Comparison of ENCODE assay signal across 12 cellular contexts in the genomic region with DNA sequence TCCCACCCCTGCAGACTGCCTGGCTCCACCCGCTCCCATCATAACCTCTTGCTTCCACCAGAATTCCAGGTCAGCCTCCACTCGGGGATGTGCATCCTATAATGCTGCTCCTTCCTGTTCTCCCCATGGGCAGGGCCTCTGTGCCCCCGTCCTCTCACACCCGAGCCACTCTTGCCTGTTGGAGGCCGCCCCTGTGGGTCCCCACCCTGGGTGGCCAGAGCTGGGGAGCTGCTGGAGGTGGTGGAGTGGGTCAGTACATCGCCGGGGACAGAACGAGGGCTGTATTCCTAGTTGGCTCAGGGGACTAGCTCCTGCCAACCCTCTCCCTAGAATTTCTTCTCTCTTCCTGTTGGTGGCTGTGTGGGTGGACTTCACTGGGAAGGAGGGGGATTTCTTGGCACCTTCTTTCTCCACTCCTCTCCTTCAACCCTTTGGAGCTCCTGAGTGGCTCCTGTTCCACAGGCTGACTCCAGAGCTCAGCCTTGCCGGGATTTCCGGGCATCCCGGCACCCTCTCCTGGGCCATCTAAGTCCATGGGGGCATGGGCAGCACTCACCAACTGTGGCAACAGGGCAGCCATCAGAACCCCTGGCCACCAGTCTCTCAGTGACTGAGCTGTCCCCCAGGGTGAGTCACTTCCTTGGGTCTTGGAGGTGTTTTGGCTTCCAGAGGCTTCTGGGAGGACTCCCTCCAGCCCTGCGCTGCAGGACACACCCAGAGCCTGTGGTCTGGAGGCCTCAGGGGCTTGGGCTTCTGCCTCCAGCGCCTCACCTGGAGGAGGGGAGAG.
DNase-seq lines count a peak whose midpoint lies in the region; ATAC-seq and TF ChIP-seq lines count a peak whose summit lies in the region.
"Had no signal": no experiment of that assay in that cellular context is flagged by ENCODE, and none has a peak within 500 bp of the region (broad histone marks: within the 10 kb centered on the region; RNA-seq: fewer than 3 reads in every experiment).

No MANE protein-coding gene starts in this region.

- no peaks in the 10 kb centered on the region for H3K9me3 ChIP-seq in SJSA1 (replicated peaks)
- H3K9me3 ChIP-seq in suprapubic skin: no peaks in the 10 kb centered on the region

- WGBS in suprapubic skin: 77% methylated on average over 12 of the region's 13 CpGs

- H3K4me1 ChIP-seq in SJSA1 (replicated peaks) (peaks cover 15% of the 10 kb centered on the region), suprapubic skin (peaks cover 40% of the 10 kb centered on the region)

- no peak overlapping the region for H3K4me3 ChIP-seq in SJSA1
- H3K4me3 ChIP-seq in suprapubic skin: no peak overlapping the region

- no peak for TF ChIP-seq EP300 in suprapubic skin (IDR thresholded peaks at IDR 0.05)

- H3K27ac ChIP-seq in SJSA1 (peak overlapping the region; percentile 42), suprapubic skin (peak overlapping the region; percentile 7)
- H3K27ac ChIP-seq: 22Rv1, epithelial cell of prostate had no signal

- no peak for TF ChIP-seq POLR2A in suprapubic skin (IDR thresholded peaks at IDR 0.05)

- DNase-seq in DMS 273 (lab: John Stamatoyannopoulos, UW; ENCODE audit: unreplicated experiment): peak; percentile 40
- no peak for DNase-seq in DMS 273 treated with DMSO at 0.1 percent for 48 hours (lab: John Stamatoyannopoulos, UW)
- DNase-seq in SJSA1 (ENCODE audit: low read depth in 1 of 2, low spot score in 2 of 2): peak; percentile 44 to 64
- DNase-seq in glomerular visceral epithelial cell (ENCODE audit: extremely low spot score): peak; percentile 22
- no peak for DNase-seq in suprapubic skin (ENCODE audit: low spot score in 2 of 2)
- no peak for DNase-seq in Ammon's horn (ENCODE audit: low spot score)
- no peak for DNase-seq in iPS-NIHi7 (ENCODE audit: extremely low spot score)
- DNase-seq: activated CD4-positive, alpha-beta T cell treated with anti-CD3 and anti-CD28 coated beads for 4 hours; naive B cell had no signal

- H3K36me3 ChIP-seq in SJSA1 (peaks cover 33% of the 10 kb centered on the region), suprapubic skin (peaks cover 35% of the 10 kb centered on the region)

- ATAC-seq in esophagus mucosa: no peak

- TF ChIP-seq CTCF in suprapubic skin (IDR thresholded peaks at IDR 0.05): no peak

- H3K27me3 ChIP-seq in SJSA1 (replicated peaks) (no peaks in the 10 kb centered on the region), suprapubic skin (no peaks in the 10 kb centered on the region)

Comparison
In these comparisons a context has a peak if more than half of its experiments do, and no peak if none do; other contexts are left out.
1. DNase-seq: peak in DMS 273 (single experiment), SJSA1 (2 of 2) and glomerular visceral epithelial cell (single experiment); none in DMS 273 treated with DMSO at 0.1 percent for 48 hours (single experiment), suprapubic skin (0 of 2), Ammon's horn (single experiment) and iPS-NIHi7 (single experiment).